ENCODE assay signal across 8 cellular contexts in the genomic region with DNA sequence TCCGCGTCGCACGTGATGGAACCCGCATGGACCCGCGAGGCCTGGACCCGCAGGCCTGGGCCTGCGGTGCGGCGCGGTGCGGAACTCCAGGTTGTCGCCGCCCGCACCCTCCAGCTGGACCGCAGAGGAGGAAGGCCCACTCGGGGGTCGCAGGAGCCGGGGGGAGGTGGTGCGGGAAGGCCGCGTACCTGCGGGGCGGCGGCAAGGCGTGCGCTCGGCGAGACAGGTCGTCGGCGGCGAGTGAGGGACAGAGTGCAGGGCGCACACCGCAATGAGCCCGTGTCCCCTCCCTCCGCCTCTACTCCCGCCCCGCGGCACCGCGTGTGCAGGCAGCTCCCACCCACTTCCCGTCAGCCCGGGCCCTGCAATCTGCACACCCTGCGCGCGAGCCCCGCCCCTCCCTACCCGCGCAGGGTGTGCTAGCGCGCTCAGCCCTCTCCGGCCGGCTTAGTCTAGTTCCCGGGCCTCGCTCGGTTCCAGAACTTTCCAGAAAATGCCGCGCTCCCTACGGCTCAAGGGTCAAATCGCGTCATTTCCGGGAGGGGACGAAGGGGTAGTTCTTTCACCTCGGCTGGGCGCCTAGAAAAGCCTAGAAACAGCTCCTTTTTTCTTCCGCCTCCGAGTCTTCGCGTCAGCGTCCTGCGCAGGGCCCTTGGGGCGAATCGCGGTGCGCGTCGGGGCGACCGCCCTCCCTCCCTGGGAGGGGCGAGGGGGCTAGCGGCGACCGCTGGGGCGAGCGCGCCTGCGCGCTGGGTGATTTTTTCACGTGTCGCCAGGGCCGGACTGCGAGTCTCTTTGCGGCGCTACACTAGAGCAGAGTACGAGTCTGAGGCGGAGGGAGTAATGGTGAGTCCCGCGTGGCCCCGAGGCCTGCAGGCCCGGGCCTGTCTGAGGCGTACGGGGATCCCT.
A peak's percentile ranks its signal among the peaks of the same experiment; 100 is the strongest.
DNase-seq lines count a peak whose midpoint lies in the region; ATAC-seq and TF ChIP-seq lines count a peak whose summit lies in the region.

A gene (minus strand): TSS at position 247 of the 909 bp plus-strand sequence. CDS start 992 bp downstream, outside the sequence.
A gene (plus strand): TSS at position 786 of the 909 bp plus-strand sequence. CDS start 58 bp downstream, at position 844.

- H3K4me3 ChIP-seq in AG09309 (ENCODE audit: control insufficient read depth, low read depth, low read length), result peak within 1 kb of the TSS; percentile 97

- DNase-seq in AG09309 (ENCODE audit: low read depth) (peak; percentile 96), NCI-H446 (lab: John Stamatoyannopoulos, UW) (peak; percentile 99), iris pigment epithelial cell (ENCODE audit: low read depth) (peak; percentile 99)
- DNase-seq in activated CD4-positive, CD25-positive, alpha-beta regulatory T cell treated with anti-CD3 and anti-CD28 coated beads, Interleukin-2, amount 50 U/mL, for 16 hours (ENCODE audit: low read depth, low spot score), result peak; percentile 96
- peak; percentile 90 to 95 for DNase-seq in central memory CD8-positive, alpha-beta T cell (ENCODE audit: low spot score in 2 of 2)
- DNase-seq in stimulated activated CD4-positive, alpha-beta T cell treated with anti-CD3 and anti-CD28 coated beads, Interleukin-12 subunit alpha, Interleukin-12 subunit beta, amount 100 ng/mL, for 4 hours, result peak; percentile 98

- H3K36me3 Mint-ChIP-seq in central memory CD8-positive, alpha-beta T cell (ENCODE audit: insufficient read depth), result peaks cover 66% of the 10 kb centered on the region

- H3K27ac Mint-ChIP-seq in central memory CD8-positive, alpha-beta T cell (ENCODE audit: low read depth), result peak within 1 kb of the TSS; percentile 93

- no peaks in the 10 kb centered on the region for H3K9me3 Mint-ChIP-seq in central memory CD8-positive, alpha-beta T cell

- no peak for TF ChIP-seq CTCF in AG09309 (IDR thresholded peaks at IDR 0.05; ENCODE audit: control insufficient read depth, insufficient read depth, low read depth, low read length, missing control alignments)

- ATAC-seq in GM19025 (IDR thresholded peaks at IDR 0.05; ENCODE audit: low read depth, unreplicated experiment) (peak; percentile 78), HG03342 (IDR thresholded peaks at IDR 0.05; ENCODE audit: unreplicated experiment) (peak; percentile 80)
- peak; percentile 86 for ATAC-seq in central memory CD8-positive, alpha-beta T cell (replicated peaks; ENCODE audit: extremely low read depth, poor library complexity, severe bottlenecking)

- peaks cover 45% of the 10 kb centered on the region for H3K4me1 Mint-ChIP-seq in central memory CD8-positive, alpha-beta T cell

- no peaks in the 10 kb centered on the region for H3K27me3 Mint-ChIP-seq in central memory CD8-positive, alpha-beta T cell

- H3K4me3 Mint-ChIP-seq in central memory CD8-positive, alpha-beta T cell, result peak within 1 kb of the TSS; percentile 84

Comparison
In these comparisons a context has a peak if more than half of its experiments do, and no peak if none do; other contexts are left out.
1. Peak in every context shown above with its lines: DNase-seq, ATAC-seq and H3K4me3 ChIP-seq.